In the genomic region with DNA sequence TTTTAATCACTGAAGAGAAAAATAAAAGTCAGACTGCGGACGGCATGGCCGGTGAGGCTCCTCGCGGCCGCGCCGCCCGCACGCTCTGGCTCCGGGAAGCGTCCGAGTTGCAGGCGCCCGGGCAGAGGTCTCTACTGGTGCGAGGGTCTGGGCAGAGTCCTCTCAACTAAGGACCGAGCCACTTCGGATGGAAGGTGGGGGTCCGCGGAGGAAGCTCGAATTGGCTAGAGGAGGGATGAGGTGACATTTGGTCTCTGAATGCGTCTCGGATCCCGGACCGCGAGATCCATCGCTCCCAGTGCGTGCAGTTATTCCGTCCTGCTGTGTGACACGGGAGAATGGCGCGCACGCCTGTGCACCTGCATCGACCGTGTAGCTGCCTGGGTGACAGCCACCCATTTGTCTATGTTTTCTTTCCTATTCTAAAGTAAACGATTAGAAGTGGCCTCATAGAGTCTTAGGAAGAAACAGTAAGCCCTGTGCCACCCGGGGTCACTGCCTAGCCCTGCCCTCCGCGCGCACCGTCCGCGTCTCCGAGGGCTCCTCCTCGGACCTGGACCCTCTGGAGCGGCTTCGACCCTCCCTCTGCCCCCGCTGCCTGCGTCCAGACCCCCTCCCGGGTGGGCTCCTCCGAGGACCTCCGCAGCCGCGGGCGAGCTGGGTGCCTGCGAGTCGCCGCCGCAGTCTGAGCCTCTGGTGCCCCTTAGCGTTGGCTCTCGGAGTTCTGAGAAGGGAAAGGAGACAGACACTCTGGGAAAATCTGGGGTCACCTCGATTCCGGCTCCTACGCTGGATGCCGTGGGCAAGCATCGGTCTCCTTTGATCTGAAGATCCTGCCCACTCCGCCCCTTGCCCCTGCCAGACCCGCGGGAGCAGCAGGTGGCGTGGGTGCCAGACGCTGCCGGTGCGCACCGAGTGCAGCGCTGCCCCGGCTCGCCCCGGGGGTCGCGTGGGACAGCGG, we compare ENCODE assay signal across 8 cellular contexts.
DNase-seq lines count a peak whose midpoint lies in the region; ATAC-seq and TF ChIP-seq lines count a peak whose summit lies in the region.

No MANE protein-coding gene starts in this region.

- ATAC-seq in GM19463 (IDR thresholded peaks at IDR 0.05; ENCODE audit: unreplicated experiment) (no peak), left lobe of liver (no peak)

- peaks cover 20% of the 10 kb centered on the region for H3K4me1 Mint-ChIP-seq in nephron progenitor cell

- no peak overlapping the region for H3K27ac ChIP-seq in SJCRH30

- peak overlapping the region; percentile 85 for H3K4me3 Mint-ChIP-seq in nephron progenitor cell

- DNase-seq in AG09309 (ENCODE audit: low read depth) (no peak), HEK293T (ENCODE audit: extremely low spot score) (peak; percentile 15), SJCRH30 (peak; percentile 12 to 21), epithelial cell of esophagus (ENCODE audit: low read depth) (peak; percentile 17), nephron progenitor cell (peak; percentile 70), left lobe of liver (ENCODE audit: low spot score) (no peak)
- no peak for DNase-seq in NK-92 treated with Interleukin-12 subunit alpha and Interleukin-12 subunit beta, amount 100 ng/mL, for 24 hours (lab: John Stamatoyannopoulos, UW)

- peak overlapping the region; percentile 70 for H3K4me3 ChIP-seq in AG09309 (ENCODE audit: control insufficient read depth, low read depth, low read length)
- H3K4me3 ChIP-seq in SJCRH30 = peak overlapping the region; percentile 43
- peak overlapping the region; percentile 3 for H3K4me3 ChIP-seq in epithelial cell of esophagus (ENCODE audit: low read length)

- H3K27me3 ChIP-seq in SJCRH30 = no peaks in the 10 kb centered on the region; the same call in 1 of the 2 replicates

- CTCF ChIA-PET in HEK293T (lab: Yijun Ruan, JAX) = interaction anchor here (0.7 kb wide), 1 partner anchor 665 kb away, joined by 3 read pairs; no protein-coding TSS in a partner anchor

- no peaks in the 10 kb centered on the region for H3K36me3 Mint-ChIP-seq in nephron progenitor cell (ENCODE audit: low read depth)

- TF ChIP-seq CTCF in AG09309 (IDR thresholded peaks at IDR 0.05; ENCODE audit: control insufficient read depth, insufficient read depth, low read depth, low read length, missing control alignments) (peak; percentile 84), epithelial cell of esophagus (IDR thresholded peaks at IDR 0.05; ENCODE audit: insufficient read depth, low read depth, low read length, missing control alignments) (no peak), nephron progenitor cell (IDR thresholded peaks at IDR 0.05) (peak; percentile 48)

- POLR2A ChIA-PET in HEK293T (lab: Yijun Ruan, JAX) = no interaction called here

- no peak overlapping the region for H3K27ac Mint-ChIP-seq in nephron progenitor cell

- peaks cover 87% of the 10 kb centered on the region for H3K27me3 Mint-ChIP-seq in nephron progenitor cell (ENCODE audit: low read depth, poor library complexity)

- H3K9me3 Mint-ChIP-seq in nephron progenitor cell = no peaks in the 10 kb centered on the region

- no peaks in the 10 kb centered on the region for H3K36me3 ChIP-seq in SJCRH30

- H3K9me3 ChIP-seq in SJCRH30 (replicated peaks) = no peaks in the 10 kb centered on the region

- no peaks in the 10 kb centered on the region for H3K4me1 ChIP-seq in SJCRH30

TF ChIP-seq in HEK293T, 16 proteins besides CTCF, POLR2A, EP300 and RAD21:
- TF ChIP-seq SUZ12 (IDR thresholded peaks at IDR 0.05) = no peak
- TF ChIP-seq HDGF (IDR thresholded peaks at IDR 0.05; ENCODE audit: borderline replicate concordance) = no peak
- TF ChIP-seq SP1 (IDR thresholded peaks at IDR 0.05) = no peak
- no peak for TF ChIP-seq CTBP1 (IDR thresholded peaks at IDR 0.05; ENCODE audit: borderline replicate concordance)
- TF ChIP-seq LEF1 (IDR thresholded peaks at IDR 0.05; ENCODE audit: borderline replicate concordance) = no peak
- no peak for TF ChIP-seq FOXM1 (IDR thresholded peaks at IDR 0.05; ENCODE audit: borderline replicate concordance)
- TF ChIP-seq, protein P1, sequence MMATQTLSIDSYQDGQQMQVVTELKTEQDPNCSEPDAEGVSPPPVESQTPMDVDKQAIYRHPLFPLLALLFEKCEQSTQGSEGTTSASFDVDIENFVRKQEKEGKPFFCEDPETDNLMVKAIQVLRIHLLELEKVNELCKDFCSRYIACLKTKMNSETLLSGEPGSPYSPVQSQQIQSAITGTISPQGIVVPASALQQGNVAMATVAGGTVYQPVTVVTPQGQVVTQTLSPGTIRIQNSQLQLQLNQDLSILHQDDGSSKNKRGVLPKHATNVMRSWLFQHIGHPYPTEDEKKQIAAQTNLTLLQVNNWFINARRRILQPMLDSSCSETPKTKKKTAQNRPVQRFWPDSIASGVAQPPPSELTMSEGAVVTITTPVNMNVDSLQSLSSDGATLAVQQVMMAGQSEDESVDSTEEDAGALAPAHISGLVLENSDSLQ (IDR thresholded peaks at IDR 0.05) = no peak
- no peak for TF ChIP-seq NFRKB (IDR thresholded peaks at IDR 0.05)
- TF ChIP-seq L3MBTL2 (conservative IDR thresholded peaks at IDR 0.05) = no peak
- TF ChIP-seq BHLHE40 (IDR thresholded peaks at IDR 0.05; ENCODE audit: borderline replicate concordance) = no peak
- no peak for TF ChIP-seq ARNT (IDR thresholded peaks at IDR 0.05)
- TF ChIP-seq ELF4 (IDR thresholded peaks at IDR 0.05) = no peak
- TF ChIP-seq FOXK2 (IDR thresholded peaks at IDR 0.05) = no peak
- TF ChIP-seq ZNF384 (IDR thresholded peaks at IDR 0.05) = no peak
- no peak for TF ChIP-seq FOXA1 (IDR thresholded peaks at IDR 0.05)

Comparison
In these comparisons a context has a peak if more than half of its experiments do, and no peak if none do; other contexts are left out.
1. DNase-seq: peak in HEK293T (single experiment), SJCRH30 (2 of 2), epithelial cell of esophagus (single experiment) and nephron progenitor cell (single experiment); none in AG09309 (single experiment), NK-92 treated with Interleukin-12 subunit alpha and Interleukin-12 subunit beta, amount 100 ng/mL, for 24 hours (single experiment) and left lobe of liver (single experiment).
2. H3K4me3 ChIP-seq: peak in every context shown above with its lines; median percentile 70 in AG09309; 43 in SJCRH30; 3 in epithelial cell of esophagus.